Comparison of ENCODE assay signal across 8 cellular contexts in the genomic region with DNA sequence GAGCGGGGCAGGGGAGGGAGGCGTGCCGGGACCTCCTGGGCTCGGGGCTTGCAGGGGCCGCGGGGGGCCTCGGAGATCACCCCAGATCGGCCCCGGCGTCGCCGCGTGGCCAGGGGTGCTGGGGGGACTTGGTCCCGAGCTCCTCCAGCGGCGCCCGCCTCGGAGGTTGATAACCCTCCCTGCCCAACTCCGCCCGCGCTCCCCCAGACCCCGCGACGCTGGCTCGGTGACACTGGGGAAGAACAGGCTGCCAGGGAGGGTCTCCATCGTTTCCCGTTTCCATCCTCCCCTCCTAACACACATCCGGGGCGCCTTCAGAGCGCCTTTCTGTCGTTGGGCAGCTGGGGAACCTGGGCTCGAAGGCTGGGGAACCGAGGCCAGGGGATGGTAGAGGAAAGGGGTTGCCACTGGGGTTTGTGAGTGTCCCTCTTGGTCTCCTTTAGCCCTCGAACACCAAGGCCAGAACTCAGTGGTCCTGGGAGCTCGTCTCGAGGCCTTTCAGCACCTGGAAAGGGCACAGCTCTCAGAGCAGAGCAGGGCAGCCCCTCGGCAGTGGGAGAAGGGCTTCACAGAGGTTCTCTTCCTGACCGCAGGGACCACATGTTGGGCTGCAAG. TPM values are rescaled to one million over a fixed set of nuclear protein-coding genes. Genes with fewer than 3 reads are reported as not detected.
DNase-seq lines count a peak whose midpoint lies in the region; ATAC-seq and TF ChIP-seq lines count a peak whose summit lies in the region.

No MANE protein-coding gene starts in this region.

- TF ChIP-seq CTCF in Caco-2 (IDR thresholded peaks at IDR 0.05; ENCODE audit: insufficient read depth in 1 of 2, low read depth in 1 of 2, low read length in 1 of 2, severe bottlenecking in 1 of 2, unreplicated experiment in 1 of 2) (no peak), lung (IDR thresholded peaks at IDR 0.05; ENCODE audit: control extremely low read depth, extremely low read depth) (no peak), upper lobe of right lung (IDR thresholded peaks at IDR 0.05) (no peak)

- intact Hi-C loops in Caco-2 (cut with micrococcal nuclease; ENCODE audit: unreplicated experiment) (loop anchor here (1.0 to 5.0 kb wide), 4 partner anchors 8 to 101 kb away; a partner anchor contains a TSS), upper lobe of right lung (cut with DNase I) (no loop called here)

- CTCF ChIA-PET in Caco-2 (lab: Charles Lee) = interaction anchor here (0.6 to 1.2 kb wide), 6 partner anchors 9 to 453 kb away, joined by 3 to 4 read pairs (median 3); no protein-coding TSS in a partner anchor

- peaks cover 3% of the 10 kb centered on the region; the same call in 1 of the 2 replicates for H3K9me3 ChIP-seq in Caco-2
- no peaks in the 10 kb centered on the region for H3K9me3 ChIP-seq in HUES48 (ENCODE audit: control insufficient read depth, insufficient read depth, low read length)
- H3K9me3 ChIP-seq in lung (ENCODE audit: control insufficient read depth in 2 of 2, insufficient read depth in 1 of 2, low read length in 1 of 2) = no peaks in the 10 kb centered on the region
- no peaks in the 10 kb centered on the region for H3K9me3 ChIP-seq in upper lobe of right lung

- no peak overlapping the region for H3K27ac ChIP-seq in HUES48 (ENCODE audit: low read depth, low read length)
- H3K27ac ChIP-seq in lung (ENCODE audit: low read depth in 1 of 2, low read length in 1 of 2) = peak overlapping the region in 1 of 2 donors; percentile 71
- H3K27ac ChIP-seq in upper lobe of right lung = peak overlapping the region; percentile 78

- H3K36me3 ChIP-seq in Caco-2 (ENCODE audit: control insufficient read depth, insufficient read depth, low read length) (no peaks in the 10 kb centered on the region), HUES48 (ENCODE audit: control insufficient read depth, insufficient read depth, low read length) (no peaks in the 10 kb centered on the region), lung (ENCODE audit: control insufficient read depth in 2 of 2, insufficient read depth in 2 of 2, low read length in 2 of 2) (no peaks in the 10 kb centered on the region), upper lobe of right lung (no peaks in the 10 kb centered on the region)

- H3K36me3 Mint-ChIP-seq in Caco-2 (ENCODE audit: insufficient read depth, unreplicated experiment) = no peaks in the 10 kb centered on the region
- no peaks in the 10 kb centered on the region for H3K36me3 Mint-ChIP-seq in central memory CD8-positive, alpha-beta T cell (ENCODE audit: insufficient read depth)

- H3K27me3 Mint-ChIP-seq in Caco-2 (ENCODE audit: insufficient read depth, unreplicated experiment) = peaks cover 3% of the 10 kb centered on the region
- peaks cover 16% of the 10 kb centered on the region for H3K27me3 Mint-ChIP-seq in central memory CD8-positive, alpha-beta T cell

- peak overlapping the region; percentile 84 for H3K4me3 Mint-ChIP-seq in Caco-2 (ENCODE audit: unreplicated experiment)
- peak overlapping the region; percentile 88 for H3K4me3 Mint-ChIP-seq in central memory CD8-positive, alpha-beta T cell

- peaks cover 2% of the 10 kb centered on the region for H3K4me1 Mint-ChIP-seq in Caco-2 (ENCODE audit: low read depth, unreplicated experiment)
- peaks cover 7% of the 10 kb centered on the region for H3K4me1 Mint-ChIP-seq in central memory CD8-positive, alpha-beta T cell

- H3K4me3 ChIP-seq in Caco-2 (ENCODE audit: low read depth, low read length) (peak overlapping the region; percentile 56), HUES48 (ENCODE audit: low read depth, low read length) (peak overlapping the region; percentile 84), lung (peak overlapping the region; percentile 61), upper lobe of right lung (peak overlapping the region; percentile 70)

- peak in 1 of 2 experiments; percentile 42 for DNase-seq in Caco-2
- DNase-seq in central memory CD8-positive, alpha-beta T cell (ENCODE audit: low spot score in 2 of 2) = no peak
- DNase-seq in lung (ENCODE audit: low spot score) = no peak
- DNase-seq in upper lobe of right lung = no peak
- DNase-seq in stimulated activated CD4-positive, alpha-beta T cell treated with anti-CD3 and anti-CD28 coated beads, Interleukin-12 subunit alpha, Interleukin-12 subunit beta, amount 100 ng/mL, for 4 hours = no peak
- no peak for DNase-seq in NCI-H2227 treated with DMSO at 0.1 percent for 48 hours (lab: John Stamatoyannopoulos, UW)

- WGBS in lung, 2 donors = 6 to 9% methylated on average over 38 of the region's 38 CpGs

- POLR2A ChIA-PET in Caco-2 (lab: Charles Lee) = no interaction called here

- ATAC-seq in GM19467 (IDR thresholded peaks at IDR 0.05; ENCODE audit: unreplicated experiment) = peak; percentile 23
- peak; percentile 18 for ATAC-seq in central memory CD8-positive, alpha-beta T cell (replicated peaks; ENCODE audit: extremely low read depth, poor library complexity, severe bottlenecking)
- no peak for ATAC-seq in lung (ENCODE audit: insufficient read depth, low FRiP score)
- ATAC-seq in upper lobe of right lung = peak; percentile 18

- no peak overlapping the region for H3K27ac Mint-ChIP-seq in Caco-2 (ENCODE audit: unreplicated experiment)
- no peak overlapping the region for H3K27ac Mint-ChIP-seq in central memory CD8-positive, alpha-beta T cell (ENCODE audit: low read depth)

- no peaks in the 10 kb centered on the region for H3K9me3 Mint-ChIP-seq in Caco-2 (ENCODE audit: unreplicated experiment)
- H3K9me3 Mint-ChIP-seq in central memory CD8-positive, alpha-beta T cell = no peaks in the 10 kb centered on the region

- H3K4me1 ChIP-seq in Caco-2 (peaks cover 9% of the 10 kb centered on the region), HUES48 (ENCODE audit: control insufficient read depth, insufficient read depth, low read length) (0 out of 2 replicates have a peak, but pooled peaks cover 2% of the 10 kb centered on the region), lung (ENCODE audit: control insufficient read depth in 2 of 2, insufficient read depth in 2 of 2, low read length in 2 of 2) (peaks cover 0 to 8% of the 10 kb centered on the region in 2 donors), upper lobe of right lung (peaks cover 7% of the 10 kb centered on the region)

- no peak overlapping the region for H3K9ac ChIP-seq in HUES48 (ENCODE audit: low read depth, low read length)

- no TSS peak for BruUV-seq in Caco-2 (replicated peaks; lab: Mats Ljungman, UMichigan)

- H3K27me3 ChIP-seq in Caco-2 (replicated peaks; ENCODE audit: control insufficient read depth, insufficient read depth, low read length) (no peaks in the 10 kb centered on the region), HUES48 (ENCODE audit: control insufficient read depth, insufficient read depth, low read length) (peaks cover 58% of the 10 kb centered on the region), lung (ENCODE audit: control insufficient read depth, insufficient read depth) (no peaks in the 10 kb centered on the region), upper lobe of right lung (peaks cover 14% of the 10 kb centered on the region)

RNA-seq across cellular contexts. Expression of a gene that starts 0.4 kb away (rescaled TPM):
- total RNA-seq in Caco-2 (2022) (11.4 and 13.8 TPM in 2 replicates), lung (10 to 100 TPM in 1 of 2 donors, 1 to 10 TPM in 1; 5.3 to 13.2 TPM), upper lobe of right lung (25.1 TPM)
- polyA plus RNA-seq in lung = 10 to 100 TPM in 1 of 2 donors, 1 to 10 TPM in 1; 3.2 to 10.4 TPM

RNA-seq across cellular contexts. Expression of a gene that starts 47.9 kb away (rescaled TPM):
- total RNA-seq in Caco-2 (2022) (15.5 and 20.3 TPM in 2 replicates), lung (10 to 100 TPM; 24.6 to 39.9 TPM), upper lobe of right lung (19.0 TPM)
- polyA plus RNA-seq in lung = 10 to 100 TPM; 23.3 to 30.2 TPM
